In the genomic region with DNA sequence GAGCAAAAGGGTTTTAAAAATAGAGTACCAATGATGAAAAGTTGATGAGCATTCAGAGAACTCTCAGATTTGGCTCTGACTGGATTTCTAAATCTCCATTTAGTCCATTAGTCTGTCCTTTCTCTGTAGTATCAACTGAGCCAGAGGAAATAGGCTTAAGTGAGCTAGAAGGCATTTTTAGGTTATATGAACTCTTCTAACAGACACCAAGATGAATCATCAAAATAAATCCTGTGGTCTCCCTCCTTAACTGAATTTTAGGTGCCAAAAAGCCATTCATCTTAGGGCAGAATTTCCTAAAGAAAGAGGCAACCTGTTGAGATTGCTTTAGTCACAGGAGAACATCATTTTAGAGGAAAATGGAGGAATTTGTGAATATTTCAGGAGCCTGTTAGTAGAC, we compare ENCODE assay signal across 19 cellular contexts.
"Had no signal": no experiment of that assay in that cellular context is flagged by ENCODE, and none has a peak within 500 bp of the region (broad histone marks: within the 10 kb centered on the region; RNA-seq: fewer than 3 reads in every experiment).

No MANE protein-coding gene starts in this region.

- H3K27ac ChIP-seq: esophagus squamous epithelium, right atrium auricular region, skin epidermis, testis, upper lobe of left lung had no signal

- H3K4me3 ChIP-seq: esophagus squamous epithelium, right atrium auricular region, skin epidermis, testis, upper lobe of left lung had no signal

- H3K4me1 ChIP-seq: esophagus squamous epithelium, right atrium auricular region, testis, upper lobe of left lung had no signal

- H3K27me3 ChIP-seq: esophagus squamous epithelium, right atrium auricular region, testis, upper lobe of left lung had no signal

- DNase-seq: activated CD4-positive, alpha-beta T cell treated with anti-CD3 and anti-CD28 coated beads for 1 hour; activated CD8-positive, alpha-beta memory T cell treated with anti-CD3 and anti-CD28 coated beads, Interleukin-2, amount 50 U/mL, for 4 hours; activated CD8-positive, alpha-beta T cell treated with anti-CD3 and anti-CD28 coated beads, Interleukin-2, amount 10 ng/mL, durations not matched to agents 7 days and 5 days; activated gamma-delta T cell; activated T-cell treated with anti-CD3 and anti-CD28 coated beads, Interleukin-2, amount 50 U/mL, for 72 hours; amygdala; cortex of kidney; effector CD4-positive, alpha-beta T cell; esophagus squamous epithelium; foreskin melanocyte; head of caudate nucleus; immature natural killer cell; occipital lobe; stimulated activated CD4-positive, alpha-beta T cell treated with anti-CD3 and anti-CD28 coated beads, Interleukin-4, amount 100 ng/mL, for 4 hours; stimulated activated CD8-positive, alpha-beta memory T cell treated with anti-CD3 and anti-CD28 coated beads, Interleukin-4, amount 100 ng/mL, for 48 hours; testis; upper lobe of left lung had no signal

- H3K9me3 ChIP-seq: esophagus squamous epithelium, right atrium auricular region, testis, upper lobe of left lung had no signal

- H3K36me3 ChIP-seq: esophagus squamous epithelium, right atrium auricular region, upper lobe of left lung had no signal
